19 cellular contexts compared by ENCODE assay signal in the genomic region with DNA sequence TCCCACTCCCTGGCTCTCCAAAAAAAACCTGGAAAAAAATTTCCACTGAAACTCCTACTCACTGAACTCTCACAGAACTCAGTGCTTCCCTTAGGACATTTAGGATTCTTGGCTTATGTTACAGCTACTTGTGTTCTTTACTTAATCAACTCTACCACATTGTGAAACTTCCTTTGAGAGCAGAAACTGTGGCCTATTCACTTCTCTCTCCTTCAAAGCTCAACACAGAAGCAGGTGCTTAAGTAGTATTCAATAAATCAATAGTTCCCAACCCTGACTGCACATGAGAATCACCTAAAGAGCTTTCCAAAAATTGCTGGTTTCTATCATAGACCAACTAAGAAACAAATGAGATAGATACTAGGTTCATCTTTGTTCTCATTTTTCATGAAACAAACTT.
DNase-seq lines count a peak whose midpoint lies in the region; ATAC-seq and TF ChIP-seq lines count a peak whose summit lies in the region.
"Had no signal": no experiment of that assay in that cellular context is flagged by ENCODE, and none has a peak within 500 bp of the region (broad histone marks: within the 10 kb centered on the region; RNA-seq: fewer than 3 reads in every experiment).

No MANE protein-coding gene starts in this region.

- DNase-seq in activated CD4-positive, alpha-beta memory T cell treated with anti-CD3 and anti-CD28 coated beads, Interleukin-2, amount 10 ng/mL, durations not matched to agents 7 days and 5 days, result no peak
- no peak for DNase-seq in activated CD4-positive, alpha-beta memory T cell treated with anti-CD3 and anti-CD28 coated beads for 36 hours
- no peak for DNase-seq in CD4-positive, alpha-beta memory T cell
- DNase-seq in coronary artery (ENCODE audit: low spot score) (no peak), NCI-H1930 (lab: John Stamatoyannopoulos, UW) (no peak)
- DNase-seq: activated T-cell treated with anti-CD3 and anti-CD28 coated beads, Interleukin-2, amount 50 U/mL, for 1 hour; anterior cingulate cortex; foreskin fibroblast; NCI-H187 treated with DMSO at 0.1 percent for 48 hours; NCI-H524 treated with DMSO at 0.1 percent for 48 hours; right cardiac atrium; stimulated activated CD4-positive, alpha-beta T cell treated with anti-CD3 and anti-CD28 coated beads, Interleukin-15, amount 100 ng/mL, for 24 hours; stomach; T-helper 9 cell; upper lobe of right lung had no signal

- CTCF ChIA-PET in activated CD4-positive, alpha-beta memory T cell treated with anti-CD3 and anti-CD28 coated beads, Interleukin-2, amount 10 ng/mL, durations not matched to agents 7 days and 5 days (lab: Charles Lee), result no interaction called here
- CTCF ChIA-PET in activated CD4-positive, alpha-beta memory T cell treated with anti-CD3 and anti-CD28 coated beads for 36 hours (lab: Charles Lee), result no interaction called here
- CTCF ChIA-PET in CD4-positive, alpha-beta memory T cell (lab: Charles Lee; ENCODE audit: partially characterized antibody), result no interaction called here

- H3K4me1 ChIP-seq in neutrophil (ENCODE audit: control insufficient read depth in 1 of 2, insufficient read depth in 1 of 2, low read depth in 1 of 2, low read length in 1 of 2), result peaks cover 7 to 14% of the 10 kb centered on the region in 2 experiments
- H3K4me1 ChIP-seq in CD4-positive, alpha-beta memory T cell (ENCODE audit: insufficient read depth, low read length), result no peaks in the 10 kb centered on the region
- H3K4me1 ChIP-seq: stomach, upper lobe of right lung had no signal

- peak overlapping the region; percentile 37 for H3K27ac Mint-ChIP-seq in activated CD4-positive, alpha-beta memory T cell treated with anti-CD3 and anti-CD28 coated beads, Interleukin-2, amount 10 ng/mL, durations not matched to agents 7 days and 5 days
- no peak overlapping the region for H3K27ac Mint-ChIP-seq in activated CD4-positive, alpha-beta memory T cell treated with anti-CD3 and anti-CD28 coated beads for 36 hours
- H3K27ac Mint-ChIP-seq in activated naive CD8-positive, alpha-beta T cell, result peak overlapping the region; percentile 81
- peak overlapping the region in 2 of 7 donors; percentile 8 to 30 for H3K27ac Mint-ChIP-seq in CD4-positive, alpha-beta memory T cell

- H3K4me3 Mint-ChIP-seq in activated CD4-positive, alpha-beta memory T cell treated with anti-CD3 and anti-CD28 coated beads, Interleukin-2, amount 10 ng/mL, durations not matched to agents 7 days and 5 days, result no peak overlapping the region
- H3K4me3 Mint-ChIP-seq in activated CD4-positive, alpha-beta memory T cell treated with anti-CD3 and anti-CD28 coated beads for 36 hours, result no peak overlapping the region
- H3K4me3 Mint-ChIP-seq in activated naive CD8-positive, alpha-beta T cell, result no peak overlapping the region
- H3K4me3 Mint-ChIP-seq in CD4-positive, alpha-beta memory T cell, result peak overlapping the region in 1 of 8 donors; percentile 2

- peaks cover 9% of the 10 kb centered on the region for H3K4me1 Mint-ChIP-seq in activated CD4-positive, alpha-beta memory T cell treated with anti-CD3 and anti-CD28 coated beads, Interleukin-2, amount 10 ng/mL, durations not matched to agents 7 days and 5 days
- peaks cover 6% of the 10 kb centered on the region for H3K4me1 Mint-ChIP-seq in activated CD4-positive, alpha-beta memory T cell treated with anti-CD3 and anti-CD28 coated beads for 36 hours (ENCODE audit: low read depth)
- peaks cover 8% of the 10 kb centered on the region for H3K4me1 Mint-ChIP-seq in activated naive CD8-positive, alpha-beta T cell (ENCODE audit: low read depth)
- peaks cover 0 to 7% (median 2%) of the 10 kb centered on the region in 4 donors for H3K4me1 Mint-ChIP-seq in CD4-positive, alpha-beta memory T cell

- no peaks in the 10 kb centered on the region for H3K9me3 ChIP-seq in neutrophil
- H3K9me3 ChIP-seq in CD4-positive, alpha-beta memory T cell (ENCODE audit: control insufficient read depth in 1 of 2, low read length in 2 of 2), result no peaks in the 10 kb centered on the region
- H3K9me3 ChIP-seq: stomach, upper lobe of right lung had no signal

- ATAC-seq in HG02798 (IDR thresholded peaks at IDR 0.05; ENCODE audit: poor library complexity, unreplicated experiment), result peak; percentile 64
- ATAC-seq: HepG2, right cardiac atrium, upper lobe of right lung had no signal

- H3K27ac ChIP-seq in neutrophil (peak overlapping the region; percentile 29), coronary artery (no peak overlapping the region)
- H3K27ac ChIP-seq in CD4-positive, alpha-beta memory T cell (ENCODE audit: low read depth, low read length), result no peak overlapping the region
- H3K27ac ChIP-seq: stomach, upper lobe of right lung had no signal

- no peaks in the 10 kb centered on the region for H3K27me3 Mint-ChIP-seq in activated CD4-positive, alpha-beta memory T cell treated with anti-CD3 and anti-CD28 coated beads, Interleukin-2, amount 10 ng/mL, durations not matched to agents 7 days and 5 days
- no peaks in the 10 kb centered on the region for H3K27me3 Mint-ChIP-seq in activated CD4-positive, alpha-beta memory T cell treated with anti-CD3 and anti-CD28 coated beads for 36 hours
- H3K27me3 Mint-ChIP-seq in activated naive CD8-positive, alpha-beta T cell, result no peaks in the 10 kb centered on the region
- H3K27me3 Mint-ChIP-seq in CD4-positive, alpha-beta memory T cell, result no peaks in the 10 kb centered on the region

- peaks cover 31% of the 10 kb centered on the region for H3K36me3 Mint-ChIP-seq in activated CD4-positive, alpha-beta memory T cell treated with anti-CD3 and anti-CD28 coated beads, Interleukin-2, amount 10 ng/mL, durations not matched to agents 7 days and 5 days (ENCODE audit: low read depth)
- H3K36me3 Mint-ChIP-seq in activated CD4-positive, alpha-beta memory T cell treated with anti-CD3 and anti-CD28 coated beads for 36 hours, result peaks cover 54% of the 10 kb centered on the region
- peaks cover 46% of the 10 kb centered on the region for H3K36me3 Mint-ChIP-seq in activated naive CD8-positive, alpha-beta T cell
- peaks cover 60 to 65% of the 10 kb centered on the region in 2 donors for H3K36me3 Mint-ChIP-seq in CD4-positive, alpha-beta memory T cell

- no peak for TF ChIP-seq CTCF in neutrophil (IDR thresholded peaks at IDR 0.05)
- no peak for TF ChIP-seq CTCF in coronary artery (IDR thresholded peaks at IDR 0.05)

- H3K9me3 Mint-ChIP-seq in activated CD4-positive, alpha-beta memory T cell treated with anti-CD3 and anti-CD28 coated beads, Interleukin-2, amount 10 ng/mL, durations not matched to agents 7 days and 5 days, result peaks cover 11% of the 10 kb centered on the region
- no peaks in the 10 kb centered on the region for H3K9me3 Mint-ChIP-seq in activated CD4-positive, alpha-beta memory T cell treated with anti-CD3 and anti-CD28 coated beads for 36 hours
- peaks cover 1% of the 10 kb centered on the region for H3K9me3 Mint-ChIP-seq in activated naive CD8-positive, alpha-beta T cell (ENCODE audit: low read depth)
- peaks cover 0 to 2% (median under 1%) of the 10 kb centered on the region in 8 donors for H3K9me3 Mint-ChIP-seq in CD4-positive, alpha-beta memory T cell

- no peaks in the 10 kb centered on the region for H3K27me3 ChIP-seq in neutrophil
- no peaks in the 10 kb centered on the region for H3K27me3 ChIP-seq in CD4-positive, alpha-beta memory T cell (ENCODE audit: insufficient read depth, low read length)
- H3K27me3 ChIP-seq: stomach, upper lobe of right lung had no signal

- H3K4me3 ChIP-seq in neutrophil (ENCODE audit: low read depth in 1 of 2, low read length in 1 of 2), result no peak overlapping the region
- H3K4me3 ChIP-seq in CD4-positive, alpha-beta memory T cell (ENCODE audit: low read length in 2 of 2), result no peak overlapping the region
- H3K4me3 ChIP-seq in coronary artery, result no peak overlapping the region
- H3K4me3 ChIP-seq: stomach, upper lobe of right lung had no signal

- H3K36me3 ChIP-seq in neutrophil, result no peaks in the 10 kb centered on the region
- H3K36me3 ChIP-seq in CD4-positive, alpha-beta memory T cell (ENCODE audit: insufficient read depth, low read length), result no peaks in the 10 kb centered on the region

- POLR2A ChIA-PET in activated CD4-positive, alpha-beta memory T cell treated with anti-CD3 and anti-CD28 coated beads, Interleukin-2, amount 10 ng/mL, durations not matched to agents 7 days and 5 days (lab: Charles Lee), result no interaction called here
- POLR2A ChIA-PET in activated CD4-positive, alpha-beta memory T cell treated with anti-CD3 and anti-CD28 coated beads for 36 hours (lab: Charles Lee), result no interaction called here
- POLR2A ChIA-PET in CD4-positive, alpha-beta memory T cell (lab: Charles Lee; ENCODE audit: partially characterized antibody), result no interaction called here

- intact Hi-C loops in activated CD4-positive, alpha-beta memory T cell treated with anti-CD3 and anti-CD28 coated beads for 36 hours (cut with micrococcal nuclease), result no loop called here
- intact Hi-C loops in CD4-positive, alpha-beta memory T cell (cut with micrococcal nuclease), result no loop called here
